ENCODE assay signal across 21 cellular contexts in genomic region chr17:27306276-27306820, GRCh38. TPM values are rescaled to one million over a fixed set of nuclear protein-coding genes. Genes with fewer than 3 reads are reported as not detected.
DNase-seq lines count a peak whose midpoint lies in the region; ATAC-seq and TF ChIP-seq lines count a peak whose summit lies in the region.
"Had no signal": no experiment of that assay in that cellular context is flagged by ENCODE, and none has a peak within 500 bp of the region (broad histone marks: within the 10 kb centered on the region; RNA-seq: fewer than 3 reads in every experiment).

No MANE protein-coding gene starts in this region.

- H3K27me3 ChIP-seq in SJCRH30: no peaks in the 10 kb centered on the region
- no peaks in the 10 kb centered on the region for H3K27me3 ChIP-seq in stomach smooth muscle (ENCODE audit: control insufficient read depth in 1 of 2, insufficient read depth in 2 of 2, low read length in 2 of 2)
- no peaks in the 10 kb centered on the region for H3K27me3 ChIP-seq in WERI-Rb-1 (ENCODE audit: insufficient read depth, low read depth, severe bottlenecking)
- H3K27me3 ChIP-seq: SJSA1 had no signal

- DNase-seq in SJCRH30: peak; percentile 88 to 95
- DNase-seq in effector memory CD8-positive, alpha-beta T cell: no peak
- no peak for DNase-seq in islet precursor cell
- DNase-seq in WERI-Rb-1: no peak
- DNase-seq in GM10266 (ENCODE audit: extremely low spot score): no peak
- DNase-seq: ACHN; AML-193; C1 segment of cervical spinal cord; CD8-positive, alpha-beta T cell; DND-41; NCI-H1105 treated with DMSO at 0.1 percent for 48 hours; NCI-H1694 treated with DMSO at 0.1 percent for 48 hours; NCI-H2081 treated with DMSO at 0.1 percent for 48 hours; NCI-H446; NCI-H526; OCI-M1 had no signal

- H3K36me3 ChIP-seq in SJCRH30: peaks cover 76% of the 10 kb centered on the region
- H3K36me3 ChIP-seq in stomach smooth muscle (ENCODE audit: control insufficient read depth in 2 of 2, insufficient read depth in 2 of 2, low read length in 2 of 2): peaks cover 24 to 33% of the 10 kb centered on the region in 2 donors
- peaks cover 93% of the 10 kb centered on the region for H3K36me3 ChIP-seq in WERI-Rb-1

- H3K27ac ChIP-seq in SJCRH30: peak overlapping the region; percentile 23
- peak overlapping the region; percentile 33 for H3K27ac ChIP-seq in stomach smooth muscle (ENCODE audit: low read length)
- H3K27ac ChIP-seq in WERI-Rb-1: no peak overlapping the region
- H3K27ac ChIP-seq: SJSA1 had no signal

- H3K9ac ChIP-seq in stomach smooth muscle (ENCODE audit: low read length in 2 of 2): no peak overlapping the region

- H3K9me3 ChIP-seq in SJCRH30 (replicated peaks): no peaks in the 10 kb centered on the region
- no peaks in the 10 kb centered on the region for H3K9me3 ChIP-seq in stomach smooth muscle (ENCODE audit: control insufficient read depth in 2 of 2, low read length in 2 of 2)
- H3K9me3 ChIP-seq in WERI-Rb-1 (ENCODE audit: severe bottlenecking): no peaks in the 10 kb centered on the region
- H3K9me3 ChIP-seq: HAP-1, SJSA1 had no signal

- peak overlapping the region; percentile 36 to 69 for H3K27ac Mint-ChIP-seq in effector memory CD8-positive, alpha-beta T cell
- H3K27ac Mint-ChIP-seq in nephron: peak overlapping the region; percentile 26 to 91 (median 60)
- H3K27ac Mint-ChIP-seq: CD8-positive, alpha-beta T cell; GM23338 had no signal

- H3K4me3 ChIP-seq in SJCRH30: no peak overlapping the region
- H3K4me3 ChIP-seq in stomach smooth muscle (ENCODE audit: low read length in 2 of 2): no peak overlapping the region
- no peak overlapping the region for H3K4me3 ChIP-seq in WERI-Rb-1 (ENCODE audit: low read depth, low read length)
- H3K4me3 ChIP-seq: GM23338, HAP-1, SJSA1 had no signal

- no peaks in the 10 kb centered on the region for H3K9me3 Mint-ChIP-seq in effector memory CD8-positive, alpha-beta T cell
- no peaks in the 10 kb centered on the region for H3K9me3 Mint-ChIP-seq in nephron
- H3K9me3 Mint-ChIP-seq: CD8-positive, alpha-beta T cell; GM23338 had no signal

- no peaks in the 10 kb centered on the region for H3K27me3 Mint-ChIP-seq in effector memory CD8-positive, alpha-beta T cell
- H3K27me3 Mint-ChIP-seq in nephron (ENCODE audit: low read depth): no peaks in the 10 kb centered on the region

- H3K36me3 Mint-ChIP-seq in effector memory CD8-positive, alpha-beta T cell (ENCODE audit: insufficient read depth): peaks cover 80% of the 10 kb centered on the region
- peaks cover 52% of the 10 kb centered on the region for H3K36me3 Mint-ChIP-seq in nephron (ENCODE audit: low read depth)

- no peak for TF ChIP-seq CTCF in nephron (IDR thresholded peaks at IDR 0.05; ENCODE audit: unreplicated experiment in 3 of 3)
- no peak for TF ChIP-seq CTCF in WERI-Rb-1 (IDR thresholded peaks at IDR 0.05; ENCODE audit: low read depth, low read length)
- TF ChIP-seq CTCF in GM10266 (IDR thresholded peaks at IDR 0.05; ENCODE audit: control insufficient read depth, insufficient read depth, low read depth, missing control alignments): no peak

- H3K4me1 Mint-ChIP-seq in effector memory CD8-positive, alpha-beta T cell (ENCODE audit: low read depth in 2 of 2): peaks cover 11 to 33% of the 10 kb centered on the region in 2 donors
- H3K4me1 Mint-ChIP-seq in nephron: peaks cover 34% of the 10 kb centered on the region
- H3K4me1 Mint-ChIP-seq: GM23338 had no signal

- peaks cover 28% of the 10 kb centered on the region for H3K4me1 ChIP-seq in SJCRH30
- H3K4me1 ChIP-seq in stomach smooth muscle (ENCODE audit: control insufficient read depth, insufficient read depth, low read length): peaks cover 15% of the 10 kb centered on the region
- H3K4me1 ChIP-seq: HAP-1, SJSA1 had no signal

- no peak for ATAC-seq in effector memory CD8-positive, alpha-beta T cell (replicated peaks)
- ATAC-seq: CD8-positive, alpha-beta T cell; GM23338 had no signal

- H3K4me3 Mint-ChIP-seq in effector memory CD8-positive, alpha-beta T cell: no peak overlapping the region
- H3K4me3 Mint-ChIP-seq in nephron: peak overlapping the region in 1 of 3 experiments; percentile 4
- H3K4me3 Mint-ChIP-seq: CD8-positive, alpha-beta T cell; GM23338 had no signal

RNA-seq across cellular contexts. Expression of gene WSB1, which starts 12.4 kb away (rescaled TPM):
- total RNA-seq in SJCRH30 (2014; rRNA removed; shearing (Covaris generic)): 118 and 160 TPM in 2 replicates

Comparison
In these comparisons a context has a peak if more than half of its experiments do, and no peak if none do; other contexts are left out.
1. DNase-seq: peak in SJCRH30 (2 of 2); none in effector memory CD8-positive, alpha-beta T cell (0 of 3), islet precursor cell (single experiment), WERI-Rb-1 (single experiment) and GM10266 (single experiment).